In genomic region chrX:129984196-129984962, GRCh38 we compare ENCODE assay signal across 8 cellular contexts.
DNase-seq lines count a peak whose midpoint lies in the region; ATAC-seq lines count a peak whose summit lies in the region.

No MANE protein-coding gene starts in this region.

- H3K27me3 Mint-ChIP-seq in activated naive CD4-positive, alpha-beta T cell treated with anti-CD3 and anti-CD28 coated beads, Interleukin-2, amount 10 ng/mL, durations not matched to agents 7 days and 5 days = peaks cover 13% of the 10 kb centered on the region

- H3K36me3 ChIP-seq in ES-I3 (ENCODE audit: insufficient read depth, low read length) (no peaks in the 10 kb centered on the region), iPS-15b (ENCODE audit: control insufficient read depth, insufficient read depth, low read length) (no peaks in the 10 kb centered on the region)

- peak overlapping the region; percentile 72 for H3K4me3 Mint-ChIP-seq in activated naive CD4-positive, alpha-beta T cell treated with anti-CD3 and anti-CD28 coated beads, Interleukin-2, amount 10 ng/mL, durations not matched to agents 7 days and 5 days

- H3K4me1 ChIP-seq in ES-I3 (ENCODE audit: insufficient read depth, low read length) (peaks cover 6% of the 10 kb centered on the region; the same call in 1 of the 2 replicates), iPS-15b (ENCODE audit: control insufficient read depth, insufficient read depth, low read length) (no peaks in the 10 kb centered on the region)

- H3K9me3 Mint-ChIP-seq in activated naive CD4-positive, alpha-beta T cell treated with anti-CD3 and anti-CD28 coated beads, Interleukin-2, amount 10 ng/mL, durations not matched to agents 7 days and 5 days = no peaks in the 10 kb centered on the region

- ATAC-seq in GM18519 (IDR thresholded peaks at IDR 0.05; ENCODE audit: low FRiP score, unreplicated experiment) = no peak

- H3K36me3 Mint-ChIP-seq in activated naive CD4-positive, alpha-beta T cell treated with anti-CD3 and anti-CD28 coated beads, Interleukin-2, amount 10 ng/mL, durations not matched to agents 7 days and 5 days = no peaks in the 10 kb centered on the region

- DNase-seq in NCI-H2227 (lab: John Stamatoyannopoulos, UW; ENCODE audit: unreplicated experiment) = peak; percentile 75
- DNase-seq in activated naive CD4-positive, alpha-beta T cell treated with anti-CD3 and anti-CD28 coated beads, Interleukin-2, amount 10 ng/mL, durations not matched to agents 7 days and 5 days = peak; percentile 62
- DNase-seq in stimulated activated CD4-positive, alpha-beta T cell treated with anti-CD3 and anti-CD28 coated beads, Interleukin-1b, Interleukin-23, amount 100 ng/mL, for 48 hours = peak; percentile 10
- no peak for DNase-seq in cortex of kidney (lab: John Stamatoyannopoulos, UW)
- no peak for DNase-seq in NCI-H2196 (lab: John Stamatoyannopoulos, UW; ENCODE audit: unreplicated experiment)

- CTCF ChIA-PET in activated naive CD4-positive, alpha-beta T cell treated with anti-CD3 and anti-CD28 coated beads, Interleukin-2, amount 10 ng/mL, durations not matched to agents 7 days and 5 days (lab: Charles Lee) = no interaction called here

- no peak overlapping the region for H3K27ac Mint-ChIP-seq in activated naive CD4-positive, alpha-beta T cell treated with anti-CD3 and anti-CD28 coated beads, Interleukin-2, amount 10 ng/mL, durations not matched to agents 7 days and 5 days

- H3K9me3 ChIP-seq in ES-I3 (ENCODE audit: control insufficient read depth, insufficient read depth, low read length) (no peaks in the 10 kb centered on the region), iPS-15b (ENCODE audit: control insufficient read depth, insufficient read depth, low read length) (no peaks in the 10 kb centered on the region)

- peak overlapping the region; percentile 78 for H3K4me3 ChIP-seq in iPS-15b (ENCODE audit: low read depth, low read length)

- H3K4me1 Mint-ChIP-seq in activated naive CD4-positive, alpha-beta T cell treated with anti-CD3 and anti-CD28 coated beads, Interleukin-2, amount 10 ng/mL, durations not matched to agents 7 days and 5 days = peaks cover 17% of the 10 kb centered on the region

- H3K9ac ChIP-seq in ES-I3 (ENCODE audit: low read depth, low read length) (peak overlapping the region; percentile 67), iPS-15b (ENCODE audit: low read depth, low read length) (no peak overlapping the region)

- peaks cover 46% of the 10 kb centered on the region for H3K27me3 ChIP-seq in iPS-15b (ENCODE audit: control insufficient read depth, insufficient read depth, low read length)

Comparison
In these comparisons a context has a peak if more than half of its experiments do, and no peak if none do; other contexts are left out.
1. DNase-seq: peak in NCI-H2227 (single experiment), activated naive CD4-positive, alpha-beta T cell treated with anti-CD3 and anti-CD28 coated beads, Interleukin-2, amount 10 ng/mL, durations not matched to agents 7 days and 5 days (single experiment) and stimulated activated CD4-positive, alpha-beta T cell treated with anti-CD3 and anti-CD28 coated beads, Interleukin-1b, Interleukin-23, amount 100 ng/mL, for 48 hours (single experiment); none in cortex of kidney (single experiment) and NCI-H2196 (single experiment).